ENCODE assay signal across 1 cellular context in genomic region chr1:21308847-21309652, GRCh38.
TF ChIP-seq lines count a peak whose summit lies in the region.

No MANE protein-coding gene starts in this region.

TF ChIP-seq in HEK293, 187 proteins besides CTCF, POLR2A, EP300 and RAD21 (continued from another document):
- TF ChIP-seq PRDM10 (tag by site-specific recombination; IDR thresholded peaks at IDR 0.05) = peak; percentile 89
- no peak for TF ChIP-seq SETDB1 (IDR thresholded peaks at IDR 0.05; ENCODE audit: insufficient read length, low read length)
- TF ChIP-seq ZSCAN30 (tag by site-specific recombination; IDR thresholded peaks at IDR 0.05) = 0 out of 2 replicates have a peak, but pooled peaks have one; percentile 51
- TF ChIP-seq ZBTB26 (tag by site-specific recombination; optimal IDR thresholded peaks at IDR 0.05) = no peak
- TF ChIP-seq ZBTB44 (tag by site-specific recombination; IDR thresholded peaks at IDR 0.05) = peak; percentile 30; the same call in 1 of the 2 replicates
- no peak for TF ChIP-seq ZNF776 (tag by site-specific recombination; IDR thresholded peaks at IDR 0.05; ENCODE audit: borderline replicate concordance)
- TF ChIP-seq YY2 (tag by site-specific recombination; IDR thresholded peaks at IDR 0.05) = no peak
- peak; percentile 54; the same call in 1 of the 2 replicates for TF ChIP-seq OSR2 (tag by site-specific recombination; IDR thresholded peaks at IDR 0.05)
- TF ChIP-seq ZFP69B (tag by site-specific recombination; IDR thresholded peaks at IDR 0.05) = 0 out of 2 replicates have a peak, but pooled peaks have one; percentile 18
- 0 out of 2 replicates have a peak, but pooled peaks have one; percentile 44 for TF ChIP-seq ZBTB17 (tag by site-specific recombination; IDR thresholded peaks at IDR 0.05)
- TF ChIP-seq ELK4 (IDR thresholded peaks at IDR 0.05; ENCODE audit: borderline replicate concordance, low read depth, low read length) = no peak
- peak; percentile 74; the same call in 1 of the 2 replicates for TF ChIP-seq ZNF423 (tag by site-specific recombination; IDR thresholded peaks at IDR 0.05)
- peak; percentile 19; the same call in 1 of the 2 replicates for TF ChIP-seq GLIS1 (tag by site-specific recombination; IDR thresholded peaks at IDR 0.05)
- no peak for TF ChIP-seq SP3 (tag by site-specific recombination; IDR thresholded peaks at IDR 0.05)
- 0 out of 2 replicates have a peak, but pooled peaks have one; percentile 23 for TF ChIP-seq ZNF24 (tag by site-specific recombination; IDR thresholded peaks at IDR 0.05)
- no peak for TF ChIP-seq ZNF513 (tag by site-specific recombination; IDR thresholded peaks at IDR 0.05)
- TF ChIP-seq ZNF626 (tag by site-specific recombination; IDR thresholded peaks at IDR 0.05) = no peak
- peak; percentile 72; the same call in 1 of the 2 replicates for TF ChIP-seq ZNF660 (tag by site-specific recombination; IDR thresholded peaks at IDR 0.05)
